In genomic region chr17:27315796-27316465, GRCh38 we compare ENCODE assay signal across 17 cellular contexts. TPM values are rescaled to one million over a fixed set of nuclear protein-coding genes. Genes with fewer than 3 reads are reported as not detected.
DNase-seq lines count a peak whose midpoint lies in the region; ATAC-seq and TF ChIP-seq lines count a peak whose summit lies in the region.
"Had no signal": no experiment of that assay in that cellular context is flagged by ENCODE, and none has a peak within 500 bp of the region (broad histone marks: within the 10 kb centered on the region; RNA-seq: fewer than 3 reads in every experiment).

No MANE protein-coding gene starts in this region.

- peaks cover 17 to 50% (median 33%) of the 10 kb centered on the region in 4 donors for H3K4me1 ChIP-seq in transverse colon
- H3K4me1 ChIP-seq: HAP-1 had no signal

- H3K4me3 ChIP-seq in coronary artery (no peak overlapping the region), transverse colon (no peak overlapping the region)
- H3K4me3 ChIP-seq: HAP-1, pancreas had no signal

- H3K9me3 Mint-ChIP-seq in nephron, result no peaks in the 10 kb centered on the region
- H3K9me3 Mint-ChIP-seq: CD8-positive, alpha-beta memory T cell had no signal

- H3K27ac Mint-ChIP-seq in nephron (peak overlapping the region; percentile 49 to 69 (median 51)), T-helper 17 cell (no peak overlapping the region)

- H3K27ac ChIP-seq in coronary artery (peak overlapping the region; percentile 82 to 89), transverse colon (peak overlapping the region; percentile 70 to 84 (median 80))
- H3K27ac ChIP-seq: pancreas had no signal

- TF ChIP-seq CTCF in coronary artery (IDR thresholded peaks at IDR 0.05), result no peak
- TF ChIP-seq CTCF in nephron (IDR thresholded peaks at IDR 0.05; ENCODE audit: unreplicated experiment in 3 of 3), result no peak
- TF ChIP-seq CTCF in transverse colon (IDR thresholded peaks at IDR 0.05), result no peak

- H3K36me3 ChIP-seq in transverse colon, result peaks cover 0 to 44% (median 22%) of the 10 kb centered on the region in 4 donors

- WGBS in transverse colon (ENCODE audit: low coverage in 1 of 2), 2 donors, result 52 to 53% methylated on average over 4 to 7 of the region's 7 CpGs

- H3K9me3 ChIP-seq in transverse colon (no peaks in the 10 kb centered on the region), T-helper 17 cell (ENCODE audit: control insufficient read depth, low read length, poor library complexity, severe bottlenecking) (no peaks in the 10 kb centered on the region)
- H3K9me3 ChIP-seq: HAP-1, pancreas had no signal

- TF ChIP-seq EP300 in transverse colon (IDR thresholded peaks at IDR 0.05; ENCODE audit: low read depth), result no peak

- in situ Hi-C loops in transverse colon (cut with MboI; ENCODE audit: low pct_ligation_motif_present in 1 of 4, low pct_unique_long_range_greater_than_20kb in 1 of 4, low sequenced_read_pairs in 3 of 4), result no loop called here

- DNase-seq in NCI-H82 (lab: John Stamatoyannopoulos, UW), result peak; percentile 25
- DNase-seq in NCI-H82 treated with DMSO at 0.1 percent for 48 hours (lab: John Stamatoyannopoulos, UW; ENCODE audit: unreplicated experiment), result no peak
- DNase-seq in coronary artery (ENCODE audit: low spot score), result no peak
- DNase-seq in transverse colon, result no peak
- DNase-seq in sciatic nerve (ENCODE audit: low spot score), result no peak
- DNase-seq in cerebellum (ENCODE audit: low spot score), result no peak
- DNase-seq in T-helper 17 cell, result no peak
- DNase-seq: 8988T; activated CD4-positive, alpha-beta T cell treated with anti-CD3 and anti-CD28 coated beads, Interleukin-2, amount 50 U/mL, for 4 hours; CD8-positive, alpha-beta memory T cell; GDM1; KG1; NCI-H1436 treated with DMSO at 0.1 percent for 48 hours; RPMI8226 had no signal

- H3K4me1 Mint-ChIP-seq in nephron, result peaks cover 37% of the 10 kb centered on the region
- peaks cover 4% of the 10 kb centered on the region for H3K4me1 Mint-ChIP-seq in T-helper 17 cell
- H3K4me1 Mint-ChIP-seq: CD8-positive, alpha-beta memory T cell had no signal

- ATAC-seq in sciatic nerve, result no peak
- no peak for ATAC-seq in T-helper 17 cell

- no peaks in the 10 kb centered on the region for H3K27me3 ChIP-seq in transverse colon
- H3K27me3 ChIP-seq: pancreas had no signal

- TF ChIP-seq POLR2A in transverse colon (IDR thresholded peaks at IDR 0.05), result no peak

- no peak overlapping the region for H3K4me3 Mint-ChIP-seq in nephron
- H3K4me3 Mint-ChIP-seq in T-helper 17 cell, result no peak overlapping the region
- H3K4me3 Mint-ChIP-seq: CD8-positive, alpha-beta memory T cell had no signal

- peaks cover 76% of the 10 kb centered on the region for H3K36me3 Mint-ChIP-seq in nephron (ENCODE audit: low read depth)
- peaks cover 12% of the 10 kb centered on the region for H3K36me3 Mint-ChIP-seq in T-helper 17 cell (ENCODE audit: low read depth)

- H3K27me3 Mint-ChIP-seq in nephron (ENCODE audit: low read depth) (no peaks in the 10 kb centered on the region), T-helper 17 cell (no peaks in the 10 kb centered on the region)
- H3K27me3 Mint-ChIP-seq: CD8-positive, alpha-beta memory T cell had no signal

- intact Hi-C loops in transverse colon (cut with DNase I; ENCODE audit: low total_unique reads), result no loop called here
- intact Hi-C loops in sciatic nerve (cut with DNase I), result no loop called here

RNA-seq across cellular contexts. Expression of gene WSB1, which starts 22.0 kb away (rescaled TPM):
- total RNA-seq in transverse colon (100 to 1,000 TPM in 3 of 4 donors, 10 to 100 TPM in 1; 90.4 to 335 (median 261) TPM), sciatic nerve (396 TPM), cerebellum (340 TPM), T-helper 17 cell (100 to 1,000 TPM; 137 to 146 TPM)
